8 cellular contexts compared by ENCODE assay signal in the genomic region with DNA sequence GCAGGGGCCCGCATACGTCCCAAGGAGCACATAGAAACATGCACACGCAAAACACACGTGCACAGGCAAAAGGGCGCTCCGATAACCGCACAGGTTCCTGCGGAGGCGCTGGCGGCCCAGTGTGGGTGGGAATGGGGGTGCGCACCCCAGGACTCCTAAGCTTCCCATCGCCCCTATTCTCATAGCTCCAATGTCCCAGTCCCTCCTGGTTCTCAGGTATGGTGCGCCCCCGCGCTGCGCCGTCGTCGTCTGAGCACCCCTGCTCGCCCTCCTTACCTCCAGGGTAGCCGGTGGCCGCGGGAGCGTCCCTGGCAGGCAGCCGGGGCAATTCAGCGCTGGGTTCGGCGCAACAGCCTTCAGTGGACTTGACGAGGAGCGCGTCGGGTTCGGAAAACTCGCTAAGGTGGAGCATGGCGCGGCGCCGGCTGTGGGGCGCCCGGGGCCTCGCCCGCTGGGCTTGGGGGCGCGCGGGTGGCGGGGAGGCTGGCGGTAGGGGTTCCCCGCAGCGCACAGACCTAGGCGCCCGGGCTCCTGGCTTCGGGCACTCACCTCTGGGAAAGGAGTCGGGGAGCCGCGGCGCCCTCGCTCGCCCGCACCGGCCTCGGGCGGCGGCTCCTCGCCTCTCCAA. TPM values are rescaled to one million over a fixed set of nuclear protein-coding genes. Genes with fewer than 3 reads are reported as not detected.
A peak's percentile ranks its signal among the peaks of the same experiment; 100 is the strongest.
DNase-seq lines count a peak whose midpoint lies in the region; ATAC-seq, FAIRE-seq and TF ChIP-seq lines count a peak whose summit lies in the region.

No MANE protein-coding gene starts in this region.

- H3K4me1 ChIP-seq in A673 (ENCODE audit: insufficient read depth, low read length, poor library complexity, severe bottlenecking) (peaks cover 6% of the 10 kb centered on the region), small intestine (ENCODE audit: control insufficient read depth in 2 of 2, insufficient read depth in 1 of 2, low read depth in 1 of 2, low read length in 1 of 2) (no peaks in the 10 kb centered on the region)

- H3K9me3 ChIP-seq in A673 (ENCODE audit: low read depth, low read length, poor library complexity, severe bottlenecking) (no peaks in the 10 kb centered on the region), small intestine (ENCODE audit: control insufficient read depth, low read depth) (no peaks in the 10 kb centered on the region)

- H3K27ac ChIP-seq in A673 (ENCODE audit: low read depth, low read length, poor library complexity, severe bottlenecking), result no peak overlapping the region
- H3K27ac ChIP-seq in small intestine (ENCODE audit: low read depth in 1 of 2, low read length in 1 of 2), result no peak overlapping the region

- H3K4me3 ChIP-seq in A673 (ENCODE audit: low read depth, low read length, poor library complexity, severe bottlenecking), result peak overlapping the region; percentile 52
- peak overlapping the region; percentile 53 for H3K4me3 ChIP-seq in fibroblast of the aortic adventitia (ENCODE audit: low read depth, low read length)
- H3K4me3 ChIP-seq in small intestine (ENCODE audit: low read depth in 1 of 2, low read length in 2 of 2), result peak overlapping the region; percentile 19 to 59

- in situ Hi-C loops in ACHN (cut with HindIII; ENCODE audit: low pct_ligation_motif_present, low pct_unique_long_range_greater_than_20kb, low sequenced_read_pairs), result no loop called here

- 2 to 5% (median 3%) methylated on average over 43 to 64 of the region's 64 CpGs for WGBS in small intestine, 3 donors

- BruUV-seq in A673 (replicated peaks; lab: Mats Ljungman, UMichigan), result no TSS peak

- ATAC-seq in GM21528 (IDR thresholded peaks at IDR 0.05; ENCODE audit: low FRiP score, unreplicated experiment), result peak; percentile 5
- no peak for ATAC-seq in GM21786 (IDR thresholded peaks at IDR 0.05; ENCODE audit: unreplicated experiment)

- DNase-seq in A673 (ENCODE audit: low spot score) (peak; percentile 14), fibroblast of the aortic adventitia (ENCODE audit: low read depth) (no peak), small intestine (no peak), ACHN (no peak), NCI-H187 (lab: John Stamatoyannopoulos, UW) (no peak)
- peak; percentile 24 for DNase-seq in activated CD4-positive, alpha-beta T cell treated with anti-CD3 and anti-CD28 coated beads for 48 hours

- CTCF ChIA-PET in A673 (lab: Charles Lee), result interaction anchor here (1.0 kb wide), 1 partner anchor 81 kb away, joined by 4 read pairs; no protein-coding TSS in a partner anchor

- H3K36me3 ChIP-seq in A673 (ENCODE audit: insufficient read depth, low read length, poor library complexity, severe bottlenecking), result no peaks in the 10 kb centered on the region
- no peaks in the 10 kb centered on the region for H3K36me3 ChIP-seq in small intestine (ENCODE audit: control insufficient read depth in 2 of 2, insufficient read depth in 2 of 2, low read length in 2 of 2)

- POLR2A ChIA-PET in A673 (lab: Charles Lee; ENCODE audit: low non-redundant PET), result no interaction called here

- intact Hi-C loops in A673 (cut with micrococcal nuclease; ENCODE audit: unreplicated experiment), result no loop called here

- FAIRE-seq in small intestine (lab: Jason Lieb, UNC), result no peak

- H3K27me3 ChIP-seq in A673 (replicated peaks; ENCODE audit: insufficient read depth, low read depth, low read length, poor library complexity) (peaks cover 68% of the 10 kb centered on the region), small intestine (ENCODE audit: control insufficient read depth in 2 of 2, insufficient read depth in 2 of 2, low read length in 2 of 2) (peaks cover 25 to 29% of the 10 kb centered on the region in 2 donors)

- TF ChIP-seq CTCF in A673 (conservative IDR thresholded peaks at IDR 0.05; ENCODE audit: low read depth, low read length), result no peak
- no peak for TF ChIP-seq CTCF in fibroblast of the aortic adventitia (IDR thresholded peaks at IDR 0.05; ENCODE audit: insufficient read depth, low read length)

RNA-seq across cellular contexts. Expression of gene EGR4, which starts 0.3 kb away (rescaled TPM):
- total RNA-seq in A673 (2021), result 1.9 and 2.0 TPM in 2 replicates
- total RNA-seq in fibroblast of the aortic adventitia (ENCODE audit: low replicate concordance), result not detected in 2 replicates
- polyA plus RNA-seq in small intestine, result under 1 TPM in 1 of 3 donors, not detected in 2; 0.04 TPM

RNA-seq across cellular contexts. Expression of gene FBXO41, which starts 8.7 kb away (rescaled TPM):
- total RNA-seq in A673 (2021) (8.6 and 11.5 TPM in 2 replicates), fibroblast of the aortic adventitia (ENCODE audit: low replicate concordance) (0.18 and 1.6 TPM in 2 replicates)
- polyA plus RNA-seq in small intestine, result 1 to 10 TPM in 1 of 3 donors, under 1 TPM in 2; 0.54 to 2.1 (median 0.67) TPM

RNA-seq across cellular contexts. Expression of gene CCT7, which starts 58.9 kb away (rescaled TPM):
- total RNA-seq in A673 (2021) (627 and 648 TPM in 2 replicates), fibroblast of the aortic adventitia (ENCODE audit: low replicate concordance) (195 and 196 TPM in 2 replicates)
- 100 to 1,000 TPM; 120 to 196 (median 131) TPM for polyA plus RNA-seq in small intestine

RNA-seq across cellular contexts. Expression of gene PRADC1, which starts 60.0 kb away (rescaled TPM):
- total RNA-seq in A673 (2021) (17.7 and 20.0 TPM in 2 replicates), fibroblast of the aortic adventitia (ENCODE audit: low replicate concordance) (8.6 and 15.0 TPM in 2 replicates)
- polyA plus RNA-seq in small intestine, result 100 to 1,000 TPM in 1 of 3 donors, 10 to 100 TPM in 2; 35.6 to 113 (median 57.3) TPM

Comparison
In these comparisons a context has a peak if more than half of its experiments do, and no peak if none do; other contexts are left out.
1. DNase-seq: peak in A673 (single experiment) and activated CD4-positive, alpha-beta T cell treated with anti-CD3 and anti-CD28 coated beads for 48 hours (single experiment); none in fibroblast of the aortic adventitia (single experiment), small intestine (single experiment), ACHN (single experiment) and NCI-H187 (0 of 2).
2. Peak in every context shown above with its lines, with median percentiles within 50 percentile points of each other: H3K4me3 ChIP-seq.